ENCODE assay signal across 8 cellular contexts in the genomic region with DNA sequence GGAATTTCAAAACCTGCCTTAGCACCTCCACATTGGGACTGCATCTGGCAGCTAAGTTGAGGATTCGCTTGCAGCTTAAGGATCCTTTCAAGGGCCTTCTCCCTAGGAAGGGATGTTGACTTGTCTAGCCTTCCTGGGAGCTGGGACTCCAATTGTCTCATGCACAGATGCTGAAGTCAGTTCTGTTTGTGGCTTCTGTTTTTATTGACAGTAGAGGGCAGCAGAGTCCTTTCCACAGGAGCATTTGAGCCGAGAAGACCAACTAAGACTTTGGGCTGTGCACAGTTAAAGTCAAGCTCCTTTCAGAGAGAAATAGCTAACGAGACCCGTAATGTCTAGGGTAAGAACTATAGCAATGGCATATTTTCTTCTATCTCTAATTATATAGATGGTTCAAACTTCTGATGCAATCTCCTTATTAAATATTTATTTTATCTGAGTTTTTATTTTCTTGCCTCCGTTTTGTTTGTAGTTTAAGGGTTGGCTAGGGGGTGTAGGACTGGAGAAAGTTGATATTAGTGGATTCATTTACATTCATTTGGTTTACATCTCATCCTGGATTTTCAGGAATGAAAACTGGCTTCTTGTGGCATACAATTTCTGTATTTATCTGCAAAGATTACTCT. TPM values are rescaled to one million over a fixed set of nuclear protein-coding genes. Genes with fewer than 3 reads are reported as not detected.
DNase-seq lines count a peak whose midpoint lies in the region; ATAC-seq, FAIRE-seq and TF ChIP-seq lines count a peak whose summit lies in the region.

No MANE protein-coding gene starts in this region.

- FAIRE-seq in D721Med (lab: Jason Lieb, UNC) = peak; percentile 71

- H3K27ac ChIP-seq in left ventricle myocardium inferior (replicated peaks) = no peak overlapping the region

- ATAC-seq in HG03469 (IDR thresholded peaks at IDR 0.05; ENCODE audit: unreplicated experiment) (peak; percentile 73), GM21528 (IDR thresholded peaks at IDR 0.05; ENCODE audit: low FRiP score, unreplicated experiment) (no peak)

- H3K4me1 ChIP-seq in adipocyte (ENCODE audit: control insufficient read depth, insufficient read depth, low read length) = no peaks in the 10 kb centered on the region
- no peaks in the 10 kb centered on the region for H3K4me1 ChIP-seq in left ventricle myocardium inferior

- intact Hi-C loops in left ventricle myocardium inferior (cut with micrococcal nuclease) = no loop called here

- H3K36me3 ChIP-seq in adipocyte (ENCODE audit: control insufficient read depth, insufficient read depth, low read length, severe bottlenecking) (no peaks in the 10 kb centered on the region), left ventricle myocardium inferior (no peaks in the 10 kb centered on the region)

- DNase-seq in D721Med (ENCODE audit: insufficient read length, low spot score) (no peak), GM19238 (ENCODE audit: insufficient read length, low spot score) (peak; percentile 2), NCI-H774 (lab: John Stamatoyannopoulos, UW) (peak; percentile 19), adipocyte (ENCODE audit: low read depth) (peak; percentile 85), left ventricle myocardium inferior (no peak), retina (peak; percentile 70)

- H3K9me3 ChIP-seq in adipocyte (ENCODE audit: control insufficient read depth, low read length) (no peaks in the 10 kb centered on the region), left ventricle myocardium inferior (replicated peaks) (no peaks in the 10 kb centered on the region)

- H3K27me3 ChIP-seq in adipocyte (replicated peaks; ENCODE audit: control insufficient read depth, insufficient read depth, low read length) (peaks cover 6% of the 10 kb centered on the region), left ventricle myocardium inferior (ENCODE audit: low read depth) (peaks cover 66% of the 10 kb centered on the region)

- H3K4me3 ChIP-seq in adipocyte (ENCODE audit: low read length) (no peak overlapping the region), left ventricle myocardium inferior (no peak overlapping the region)

- TF ChIP-seq CTCF in D721Med (IDR thresholded peaks at IDR 0.05; ENCODE audit: insufficient read depth, missing control alignments) (peak; percentile 72), left ventricle myocardium inferior (IDR thresholded peaks at IDR 0.05; ENCODE audit: borderline replicate concordance) (peak; percentile 81)

- H3K9ac ChIP-seq in adipocyte (ENCODE audit: low read length) = no peak overlapping the region

RNA-seq across cellular contexts. Expression of a gene that starts 59.7 kb away (rescaled TPM):
- 3.6 TPM for total RNA-seq in left ventricle myocardium inferior

Comparison
In these comparisons a context has a peak if more than half of its experiments do, and no peak if none do; other contexts are left out.
1. DNase-seq: peak in GM19238 (single experiment), NCI-H774 (single experiment), adipocyte (single experiment) and retina (single experiment); none in D721Med (single experiment) and left ventricle myocardium inferior (single experiment).